21 cellular contexts compared by ENCODE assay signal in the genomic region with DNA sequence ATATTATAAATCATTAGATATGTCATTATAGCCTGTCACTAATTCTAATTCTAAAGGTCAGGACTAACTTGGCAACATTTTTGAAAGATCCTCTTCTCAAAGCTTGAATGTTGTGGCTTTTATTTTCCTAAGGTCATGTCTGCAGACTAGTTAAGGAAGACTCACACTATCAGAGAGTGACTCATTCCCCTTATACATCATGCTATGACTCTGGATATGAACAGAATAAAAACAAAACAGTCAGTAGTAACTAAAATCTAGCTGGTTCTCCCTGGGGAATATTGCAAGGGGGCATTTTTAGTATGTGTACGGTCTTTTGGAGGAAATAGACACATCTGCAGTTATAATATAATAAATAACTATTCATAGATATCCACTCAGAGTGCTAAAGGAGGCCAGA.
DNase-seq lines count a peak whose midpoint lies in the region; ATAC-seq and TF ChIP-seq lines count a peak whose summit lies in the region.
"Had no signal": no experiment of that assay in that cellular context is flagged by ENCODE, and none has a peak within 500 bp of the region (broad histone marks: within the 10 kb centered on the region; RNA-seq: fewer than 3 reads in every experiment).

No MANE protein-coding gene starts in this region.

- H3K4me3 ChIP-seq in BLaER1 = no peak overlapping the region
- H3K4me3 ChIP-seq in brain microvascular endothelial cell (ENCODE audit: low read depth, low read length) = no peak overlapping the region
- H3K4me3 ChIP-seq in sigmoid colon = no peak overlapping the region
- H3K4me3 ChIP-seq: lung, uterus had no signal

- no peak overlapping the region for H3K9ac ChIP-seq in BLaER1

- no peak for TF ChIP-seq EP300 in sigmoid colon (IDR thresholded peaks at IDR 0.05)

- H4K20me1 ChIP-seq in BLaER1 = no peaks in the 10 kb centered on the region

- DNase-seq in brain microvascular endothelial cell (peak; percentile 33), kidney tubule cell (ENCODE audit: low spot score) (peak; percentile 34), germinal center (ENCODE audit: low spot score) (no peak), GM20000 (ENCODE audit: low spot score) (no peak), sigmoid colon (no peak)
- DNase-seq in stimulated activated naive CD4-positive, alpha-beta T cell (lab: John Stamatoyannopoulos, UW) = no peak
- DNase-seq: activated CD4-positive, alpha-beta memory T cell treated with anti-CD3 and anti-CD28 coated beads, Interleukin-2, amount 10 ng/mL, durations not matched to agents 7 days and 5 days; activated effector memory CD4-positive, alpha-beta T cell treated with anti-CD3 and anti-CD28 coated beads, Interleukin-2, amount 50 U/mL, for 16 hours; CD4-positive, alpha-beta T cell; central memory CD4-positive, alpha-beta T cell; GDM1; NCI-H2029 treated with DMSO at 0.1 percent for 48 hours; nephron progenitor cell; retina; stimulated activated CD4-positive, alpha-beta T cell treated with anti-CD3 and anti-CD28 coated beads, Interleukin-4, amount 100 ng/mL, for 1 hour; stimulated activated naive CD4-positive, alpha-beta T cell treated with Interleukin-2 at 50 U/mL for 16 hours; uterus had no signal

- H3K9me3 ChIP-seq in BLaER1 = no peaks in the 10 kb centered on the region
- H3K9me3 ChIP-seq in sigmoid colon = no peaks in the 10 kb centered on the region
- H3K9me3 ChIP-seq: uterus had no signal

- TF ChIP-seq CTCF in brain microvascular endothelial cell (IDR thresholded peaks at IDR 0.05; ENCODE audit: low read depth, low read length, missing control alignments) (no peak), GM20000 (IDR thresholded peaks at IDR 0.05; ENCODE audit: extremely low read depth, missing control alignments) (no peak), sigmoid colon (IDR thresholded peaks at IDR 0.05) (no peak)

- no peak for TF ChIP-seq POLR2A in sigmoid colon (IDR thresholded peaks at IDR 0.05)

- WGBS in sigmoid colon, 2 donors = 75 to 92% methylated on average over 1 of the region's 1 CpG

- intact Hi-C loops in sigmoid colon (cut with DNase I) = no loop called here

- H3K27me3 ChIP-seq in BLaER1 = no peaks in the 10 kb centered on the region
- H3K27me3 ChIP-seq in brain microvascular endothelial cell (replicated peaks) = no peaks in the 10 kb centered on the region
- no peaks in the 10 kb centered on the region for H3K27me3 ChIP-seq in sigmoid colon
- H3K27me3 ChIP-seq: uterus had no signal

- in situ Hi-C loops in brain microvascular endothelial cell (cut with HindIII; ENCODE audit: low pct_ligation_motif_present, low sequenced_read_pairs) = no loop called here

- H3K27ac ChIP-seq in BLaER1 (no peak overlapping the region), brain microvascular endothelial cell (no peak overlapping the region), sigmoid colon (no peak overlapping the region)

- ATAC-seq in HG03354 (IDR thresholded peaks at IDR 0.05; ENCODE audit: poor library complexity, severe bottlenecking, unreplicated experiment) = peak; percentile 57
- ATAC-seq: Right ventricle myocardium inferior had no signal

- H3K36me3 ChIP-seq in BLaER1 = no peaks in the 10 kb centered on the region
- H3K36me3 ChIP-seq in brain microvascular endothelial cell (replicated peaks) = no peaks in the 10 kb centered on the region
- H3K36me3 ChIP-seq in sigmoid colon = no peaks in the 10 kb centered on the region
- H3K36me3 ChIP-seq: uterus had no signal

- peaks cover 7% of the 10 kb centered on the region for H3K4me1 ChIP-seq in BLaER1
- H3K4me1 ChIP-seq in sigmoid colon = no peaks in the 10 kb centered on the region
- H3K4me1 ChIP-seq: uterus had no signal

- H3K4me2 ChIP-seq in BLaER1 = peak overlapping the region; percentile 19; the same call in 1 of the 2 replicates

Comparison
In these comparisons a context has a peak if more than half of its experiments do, and no peak if none do; other contexts are left out.
1. DNase-seq: peak in brain microvascular endothelial cell (single experiment) and kidney tubule cell (single experiment); none in germinal center (single experiment), GM20000 (single experiment), stimulated activated naive CD4-positive, alpha-beta T cell (0 of 6) and sigmoid colon (single experiment).